24 cellular contexts compared by ENCODE assay signal in the genomic region with DNA sequence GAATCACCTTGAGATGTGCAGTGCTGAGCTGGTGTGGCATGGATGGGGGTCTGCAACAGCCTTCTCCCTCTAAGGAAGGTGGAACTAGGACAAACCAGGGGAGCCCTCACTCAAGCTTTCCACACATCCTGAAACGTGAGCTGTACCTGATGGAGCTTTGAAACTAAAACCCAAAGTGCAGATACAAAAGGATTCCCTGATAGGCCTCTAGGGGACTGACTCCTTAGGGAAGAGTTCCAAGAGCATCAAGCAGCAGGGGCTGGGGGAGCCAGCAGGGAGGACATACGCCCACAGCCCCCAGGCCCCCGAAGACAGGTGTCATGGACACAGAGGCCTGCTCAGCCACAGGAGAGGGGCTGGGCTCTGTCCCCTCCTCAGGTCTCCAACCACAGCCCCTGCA. TPM values are rescaled to one million over a fixed set of nuclear protein-coding genes. Genes with fewer than 3 reads are reported as not detected.
DNase-seq lines count a peak whose midpoint lies in the region; ATAC-seq, FAIRE-seq and TF ChIP-seq lines count a peak whose summit lies in the region.
"Had no signal": no experiment of that assay in that cellular context is flagged by ENCODE, and none has a peak within 500 bp of the region (broad histone marks: within the 10 kb centered on the region; RNA-seq: fewer than 3 reads in every experiment).

No MANE protein-coding gene starts in this region.

- no peaks in the 10 kb centered on the region for H3K23me2 ChIP-seq in H9 (ENCODE audit: insufficient read length, low read depth, low read length, poor library complexity, severe bottlenecking)
- no peaks in the 10 kb centered on the region; the same call in 1 of the 2 replicates for H3K23me2 ChIP-seq in H1 (ENCODE audit: low read depth, low read length)

- H4K91ac ChIP-seq in H9 (ENCODE audit: insufficient read length, low read depth, low read length): no peak overlapping the region
- H4K91ac ChIP-seq in H1 (replicated peaks; ENCODE audit: insufficient read length, low read length): no peak overlapping the region

- peaks cover 98% of the 10 kb centered on the region for H3K4me1 ChIP-seq in DOHH2 (ENCODE audit: control insufficient read depth, low read length)
- H3K4me1 ChIP-seq in H9 (ENCODE audit: insufficient read depth, low read length): peaks cover 5% of the 10 kb centered on the region; the same call in 1 of the 2 replicates
- peaks cover 0 to 3% (median 0%) of the 10 kb centered on the region in 4 experiments; a peak in 2 of 7 replicates for H3K4me1 ChIP-seq in H1 (replicated peaks in 1 of 4; ENCODE audit: control insufficient read depth in 3 of 4, insufficient read depth in 4 of 4, low read length in 3 of 4)
- H3K4me1 ChIP-seq in psoas muscle: peaks cover 34% of the 10 kb centered on the region
- H3K4me1 ChIP-seq: SJCRH30 had no signal

- H3K4me3 ChIP-seq in DOHH2 (ENCODE audit: low read length) (no peak overlapping the region), H1 (ENCODE audit: extremely low read depth in 1 of 4, insufficient read depth in 2 of 4, low read depth in 3 of 4, low read length in 4 of 4) (no peak overlapping the region), psoas muscle (no peak overlapping the region)
- H3K4me3 ChIP-seq: A549, SJCRH30 had no signal

- H3K9ac ChIP-seq in H9 (ENCODE audit: extremely low read depth, insufficient read length, low read length) (no peak overlapping the region), H1 (replicated peaks in 1 of 4; ENCODE audit: extremely low read depth in 1 of 4, low read depth in 3 of 4, low read length in 3 of 4) (no peak overlapping the region)

- H3K36me3 ChIP-seq in DOHH2 (ENCODE audit: control insufficient read depth, low read length): peaks cover 31% of the 10 kb centered on the region
- no peaks in the 10 kb centered on the region for H3K36me3 ChIP-seq in H1 (ENCODE audit: control insufficient read depth in 2 of 4, insufficient read depth in 4 of 4, low read length in 3 of 4)
- H3K36me3 ChIP-seq in psoas muscle (ENCODE audit: insufficient read depth in 1 of 2, low read depth in 1 of 2): peaks cover 3 to 24% of the 10 kb centered on the region in 2 donors
- H3K36me3 ChIP-seq: SJCRH30 had no signal

- H4K20me1 ChIP-seq in DOHH2 (ENCODE audit: control insufficient read depth, insufficient read depth, low read depth, low read length): no peaks in the 10 kb centered on the region
- H4K20me1 ChIP-seq in H9 (ENCODE audit: control insufficient read depth, insufficient read depth, insufficient read length): no peaks in the 10 kb centered on the region
- no peaks in the 10 kb centered on the region for H4K20me1 ChIP-seq in H1 (replicated peaks in 1 of 2; ENCODE audit: control insufficient read depth in 1 of 2, insufficient read depth in 2 of 2, low read length in 2 of 2)

- H3K56ac ChIP-seq in H9 (ENCODE audit: insufficient read length, low read depth, low read length) (no peak overlapping the region), H1 (replicated peaks; ENCODE audit: insufficient read length, low read depth, low read length) (no peak overlapping the region)

- H2AFZ ChIP-seq in H9 (ENCODE audit: low read length) (no peak overlapping the region), H1 (ENCODE audit: low read length) (peak overlapping the region; percentile 76; the same call in 1 of the 2 replicates)

- H2BK120ac ChIP-seq in H9 (ENCODE audit: low read depth, low read length, poor library complexity, severe bottlenecking): no peak overlapping the region
- H2BK120ac ChIP-seq in H1 (replicated peaks; ENCODE audit: low read depth, low read length): no peak overlapping the region

- no peaks in the 10 kb centered on the region for H3K27me3 ChIP-seq in DOHH2 (ENCODE audit: control insufficient read depth, low read length)
- no peaks in the 10 kb centered on the region for H3K27me3 ChIP-seq in H9 (ENCODE audit: insufficient read depth, low read length)
- H3K27me3 ChIP-seq in H1 (replicated peaks in 1 of 4; ENCODE audit: control insufficient read depth in 3 of 4, extremely low read depth in 1 of 4, insufficient read depth in 3 of 4, low read length in 3 of 4): no peaks in the 10 kb centered on the region
- no peaks in the 10 kb centered on the region for H3K27me3 ChIP-seq in psoas muscle (ENCODE audit: insufficient read depth in 3 of 3, low read length in 2 of 3)

- peaks cover 43% of the 10 kb centered on the region for H3F3A ChIP-seq in DOHH2 (ENCODE audit: control insufficient read depth, insufficient read depth)

- no peaks in the 10 kb centered on the region for H3K9me2 ChIP-seq in DOHH2 (replicated peaks; ENCODE audit: control insufficient read depth, low read length)

- no peak overlapping the region for H2BK5ac ChIP-seq in H9 (ENCODE audit: insufficient read length, low read length)
- no peak overlapping the region for H2BK5ac ChIP-seq in H1 (ENCODE audit: low read depth, low read length)

- H3K27me3 Mint-ChIP-seq in H9 (ENCODE audit: low read depth): no peaks in the 10 kb centered on the region
- H3K27me3 Mint-ChIP-seq: CD4-positive, CD25-positive, alpha-beta regulatory T cell had no signal

- no peak overlapping the region for H3K23ac ChIP-seq in H9 (ENCODE audit: insufficient read length, low read depth, low read length)
- H3K23ac ChIP-seq in H1 (ENCODE audit: insufficient read length): no peak overlapping the region

- H3K79me1 ChIP-seq in H9 (ENCODE audit: insufficient read depth, low read depth, low read length, poor library complexity, severe bottlenecking) (no peaks in the 10 kb centered on the region), H1 (ENCODE audit: low read depth, low read length) (no peaks in the 10 kb centered on the region)

- H3K36me3 Mint-ChIP-seq in H9 (ENCODE audit: insufficient read depth in 1 of 3, low read depth in 3 of 3): no peaks in the 10 kb centered on the region
- H3K36me3 Mint-ChIP-seq: T-cell had no signal

- intact Hi-C loops in psoas muscle (cut with DNase I): no loop called here

- H2BK12ac ChIP-seq in H9 (ENCODE audit: insufficient read length, low read depth, low read length) (no peak overlapping the region), H1 (ENCODE audit: low read depth, low read length) (no peak overlapping the region)

- H3K4me2 ChIP-seq in DOHH2 (ENCODE audit: low read length): no peak overlapping the region
- no peak overlapping the region for H3K4me2 ChIP-seq in H9 (ENCODE audit: insufficient read depth, insufficient read length, low read length)
- no peak overlapping the region for H3K4me2 ChIP-seq in H1 (ENCODE audit: insufficient read depth in 1 of 2, low read depth in 2 of 2, low read length in 2 of 2)
- H3K4me2 ChIP-seq: A549 had no signal

- H2BK15ac ChIP-seq in H9 (ENCODE audit: low read depth, low read length): no peak overlapping the region
- H2BK15ac ChIP-seq in H1 (ENCODE audit: low read length): no peak overlapping the region

- H4K5ac ChIP-seq in H9 (ENCODE audit: insufficient read length, low read depth, low read length) (no peak overlapping the region), H1 (ENCODE audit: insufficient read length, low read depth, low read length) (no peak overlapping the region)

- CTCF ChIA-PET in H1 (lab: Charles Lee; ENCODE audit: partially characterized antibody): interaction anchor here (0.6 to 3.8 kb wide), 12 partner anchors 11 to 273 kb away, joined by 3 to 19 read pairs (median 4); partner anchors contain the start of gene ARHGEF37

- H3K9me3 Mint-ChIP-seq in H9: no peaks in the 10 kb centered on the region
- H3K9me3 Mint-ChIP-seq: T-cell had no signal

- H3K18ac ChIP-seq in H9 (ENCODE audit: insufficient read length, low read depth, low read length) (no peak overlapping the region), H1 (ENCODE audit: extremely low read depth, low read length) (no peak overlapping the region)

- TF ChIP-seq POLR2A in H1 (IDR thresholded peaks at IDR 0.05; ENCODE audit: control extremely low read depth in 1 of 2, low read depth in 2 of 2, low read length in 2 of 2): no peak

- H2BK20ac ChIP-seq in H9 (ENCODE audit: low read depth, low read length, poor library complexity, severe bottlenecking): no peak overlapping the region
- no peak overlapping the region for H2BK20ac ChIP-seq in H1 (ENCODE audit: low read length)

- no peak for FAIRE-seq in H1 (lab: Jason Lieb, UNC)
- FAIRE-seq: A549, G401.6, GM19239, HTR-8/SVneo, RCC 7860 had no signal

- H3K79me2 ChIP-seq in DOHH2 (ENCODE audit: control insufficient read depth, low read length) (peaks cover 12% of the 10 kb centered on the region), H9 (ENCODE audit: insufficient read depth, low read length) (no peaks in the 10 kb centered on the region), H1 (ENCODE audit: control insufficient read depth in 1 of 2, insufficient read depth in 2 of 2, low read length in 2 of 2) (no peaks in the 10 kb centered on the region)

- WGBS in H9 (ENCODE audit: extremely low coverage, insufficient read length, low lambda C conversion rate): no CpG with 5 or more reads among the region's 3 CpGs
- WGBS in H1 (ENCODE audit: extremely low coverage in 1 of 2, insufficient coverage in 1 of 2, insufficient read length in 1 of 2, insufficient replicate concordance in 2 of 2, low coverage in 1 of 2, low lambda C conversion rate in 2 of 2, missing lambda C conversion rate in 1 of 2), 2 experiments: 63% methylated on average over 3 of the region's 3 CpGs; no CpG with 5 or more reads in 1 of the 2 experiments
- 94 to 96% (median 94%) methylated on average over 3 of the region's 3 CpGs for WGBS in psoas muscle, 3 donors

- no peak overlapping the region for H3K27ac Mint-ChIP-seq in H9
- H3K27ac Mint-ChIP-seq: CD4-positive, CD25-positive, alpha-beta regulatory T cell; T-cell had no signal

- TF ChIP-seq CTCF in DOHH2 (IDR thresholded peaks at IDR 0.05; ENCODE audit: low read depth, low read length, poor library complexity, severe bottlenecking) (no peak), H9 (conservative IDR thresholded peaks at IDR 0.05) (peak; percentile 55), H1 (IDR thresholded peaks at IDR 0.05; ENCODE audit: control extremely low read depth in 1 of 3, insufficient read depth in 1 of 3, low read depth in 1 of 3, low read length in 3 of 3) (peak; percentile 4 to 45 (median 27); a peak in 3 of 4 replicates), psoas muscle (IDR thresholded peaks at IDR 0.05) (no peak)

- no peak overlapping the region; the same call in 1 of the 2 replicates for H3K14ac ChIP-seq in H9 (ENCODE audit: insufficient read depth, low read length)
- no peak overlapping the region for H3K14ac ChIP-seq in H1 (ENCODE audit: insufficient read length)

- H3K27ac ChIP-seq in DOHH2 (ENCODE audit: low read depth, low read length): peak overlapping the region; percentile 86
- no peak overlapping the region for H3K27ac ChIP-seq in H9 (ENCODE audit: insufficient read length, low read depth, low read length)
- no peak overlapping the region for H3K27ac ChIP-seq in H1 (ENCODE audit: low read depth, low read length)
- peak overlapping the region; percentile 36 for H3K27ac ChIP-seq in psoas muscle
- H3K27ac ChIP-seq: A549, SJCRH30 had no signal

- H3K4ac ChIP-seq in H9 (ENCODE audit: low read depth, low read length) (no peak overlapping the region), H1 (replicated peaks; ENCODE audit: insufficient read length, low read depth, low read length) (no peak overlapping the region)

- TF ChIP-seq EP300 in H1 (IDR thresholded peaks at IDR 0.05; ENCODE audit: borderline replicate concordance in 1 of 2, low read depth in 2 of 2, low read length in 2 of 2): no peak

- POLR2A ChIA-PET in H1 (lab: Charles Lee; ENCODE audit: partially characterized antibody): interaction anchor here (1.1 kb wide), 1 partner anchor 10 kb away, joined by 3 read pairs; no protein-coding TSS in a partner anchor

- H4K8ac ChIP-seq in H9 (replicated peaks; ENCODE audit: insufficient read length, low read depth, low read length): no peak overlapping the region
- H4K8ac ChIP-seq in H1 (ENCODE audit: extremely low read depth, insufficient read depth, low read length): no peak overlapping the region

- no peak for DNase-seq in H9
- no peak for DNase-seq in H1 (ENCODE audit: low read depth in 1 of 2, low spot score in 2 of 2)
- DNase-seq in psoas muscle: no peak
- no peak for DNase-seq in activated effector memory CD4-positive, alpha-beta T cell treated with Interleukin-2 at 50 U/mL for 16 hours
- no peak for DNase-seq in DMS114 treated with DMSO at 0.1 percent for 48 hours (lab: John Stamatoyannopoulos, UW; ENCODE audit: unreplicated experiment)
- no peak for DNase-seq in left lobe of liver (ENCODE audit: low spot score)
- DNase-seq: CD4-positive, CD25-positive, alpha-beta regulatory T cell; COR-L47; DND-41; IMR-90; MV-4-11; NCI-H1105 treated with DMSO at 0.1 percent for 48 hours; NCI-H2029 treated with DMSO at 0.1 percent for 48 hours; NCI-H345; NCI-H524; NCI-H774; SJCRH30; T-cell had no signal

- H3K4me3 Mint-ChIP-seq in H9: no peak overlapping the region
- H3K4me3 Mint-ChIP-seq: CD4-positive, CD25-positive, alpha-beta regulatory T cell; T-cell had no signal

- TF ChIP-seq RAD21 in H1 (IDR thresholded peaks at IDR 0.05 in 1 of 2, conservative IDR thresholded peaks at IDR 0.05 in 1 of 2; ENCODE audit: low read depth in 2 of 2, low read length in 2 of 2): no peak; a peak in 1 of 4 replicates

- H3K4me1 Mint-ChIP-seq in H9: peaks cover 4 to 8% of the 10 kb centered on the region in 2 experiments; a peak in 2 of 4 replicates

- no peak for ATAC-seq in psoas muscle
- ATAC-seq in left lobe of liver: no peak
- ATAC-seq: T-cell had no signal

- no peak overlapping the region for H3T11ph ChIP-seq in H9 (ENCODE audit: low read length)

- H2AK5ac ChIP-seq in H9 (ENCODE audit: insufficient read length, low read length) (no peak overlapping the region), H1 (ENCODE audit: low read depth, low read length) (no peak overlapping the region)

- H3K9me3 ChIP-seq in DOHH2 (ENCODE audit: control insufficient read depth, insufficient read depth, low read length) (no peaks in the 10 kb centered on the region), H9 (ENCODE audit: control insufficient read depth, low read depth, low read length) (no peaks in the 10 kb centered on the region), H1 (ENCODE audit: insufficient read depth in 2 of 2, low read depth in 1 of 2, low read length in 1 of 2) (no peaks in the 10 kb centered on the region), psoas muscle (no peaks in the 10 kb centered on the region)
- H3K9me3 ChIP-seq: A549, SJCRH30 had no signal

RNA-seq across cellular contexts. Expression of gene ARHGEF37, which starts 17.7 kb away (rescaled TPM):
- total RNA-seq in H9 (2021) (0.39 and 0.42 TPM in 2 replicates), psoas muscle (10 to 100 TPM in 3 of 4 donors, 1 to 10 TPM in 1; 9.0 to 29.3 (median 18.7) TPM), left lobe of liver (6.5 TPM)
- total RNA-seq in H1 (2021; fragmentation: NEBNext Ultra II Directional; extraction: Animal tissue kit (Norgen Biotek cat#: 25700)): 0.48 and 1.8 TPM in 2 replicates
- polyA plus RNA-seq in H1 (2011; rRNA removed) (0.16 and 0.21 TPM in 2 replicates), psoas muscle (10 to 100 TPM in 2 of 3 donors, 1 to 10 TPM in 1; 2.3 to 13.4 (median 13.0) TPM)
- polyA plus RNA-seq in H1 (2011; cell fraction: cytosol; rRNA removed): 0.27 TPM
- 0.43 TPM for polyA plus RNA-seq in H1 (2011; cell fraction: nucleus; rRNA removed)
- polyA plus RNA-seq in H1 (2012, experiment 1 of 2): 0.17 to 0.35 TPM (median 0.32 TPM) in 4 replicates
- 0.13 TPM for polyA plus RNA-seq in H1 (2012, experiment 2 of 2)
- 0.20 TPM for polyA plus RNA-seq in H1 (2013, experiment 1 of 2)
- polyA plus RNA-seq in H1 (2013, experiment 2 of 2): 0.15 TPM
- polyA minus RNA-seq in H1 (2011; rRNA and poly(A)+ RNA removed): 0.35 and 2.3 TPM in 2 replicates
- not detected for polyA minus RNA-seq in H1 (2011; cell fraction: cytosol; rRNA and poly(A)+ RNA removed)
- not detected for polyA minus RNA-seq in H1 (2011; cell fraction: nucleus; rRNA and poly(A)+ RNA removed)

RNA-seq across cellular contexts. Expression of gene CSNK1A1, which starts 47.7 kb away (rescaled TPM):
- total RNA-seq in H9 (2021) (304 and 310 TPM in 2 replicates), psoas muscle (100 to 1,000 TPM; 139 to 394 (median 224) TPM), left lobe of liver (82.6 TPM)
- 244 and 254 TPM in 2 replicates for total RNA-seq in H1 (2021; fragmentation: NEBNext Ultra II Directional; extraction: Animal tissue kit (Norgen Biotek cat#: 25700))
- polyA plus RNA-seq in H1 (2011; rRNA removed) (61.2 and 78.8 TPM in 2 replicates), psoas muscle (100 to 1,000 TPM in 2 of 3 donors, 10 to 100 TPM in 1; 73.6 to 201 (median 142) TPM)
- 94.1 TPM for polyA plus RNA-seq in H1 (2011; cell fraction: cytosol; rRNA removed)
- polyA plus RNA-seq in H1 (2011; cell fraction: nucleus; rRNA removed): 112 TPM
- 136 to 163 TPM (median 150 TPM) in 4 replicates for polyA plus RNA-seq in H1 (2012, experiment 1 of 2)
- 20.7 TPM for polyA plus RNA-seq in H1 (2012, experiment 2 of 2)
- polyA plus RNA-seq in H1 (2013, experiment 1 of 2): 149 TPM
- polyA plus RNA-seq in H1 (2013, experiment 2 of 2): 140 TPM
- polyA minus RNA-seq in H1 (2011; rRNA and poly(A)+ RNA removed): 189 and 216 TPM in 2 replicates
- polyA minus RNA-seq in H1 (2011; cell fraction: cytosol; rRNA and poly(A)+ RNA removed): 123 TPM
- polyA minus RNA-seq in H1 (2011; cell fraction: nucleus; rRNA and poly(A)+ RNA removed): 181 TPM

Comparison
In these comparisons a context has a peak if more than half of its experiments do, and no peak if none do; other contexts are left out.
1. H3K27ac ChIP-seq: peak in DOHH2 (single experiment) and psoas muscle (single experiment); none in H9 (single experiment) and H1 (single experiment).
2. CTCF ChIP-seq: peak in H9 (single experiment) and H1 (3 of 3); none in DOHH2 (single experiment) and psoas muscle (single experiment).